ENCODE assay signal across 23 cellular contexts in the genomic region with DNA sequence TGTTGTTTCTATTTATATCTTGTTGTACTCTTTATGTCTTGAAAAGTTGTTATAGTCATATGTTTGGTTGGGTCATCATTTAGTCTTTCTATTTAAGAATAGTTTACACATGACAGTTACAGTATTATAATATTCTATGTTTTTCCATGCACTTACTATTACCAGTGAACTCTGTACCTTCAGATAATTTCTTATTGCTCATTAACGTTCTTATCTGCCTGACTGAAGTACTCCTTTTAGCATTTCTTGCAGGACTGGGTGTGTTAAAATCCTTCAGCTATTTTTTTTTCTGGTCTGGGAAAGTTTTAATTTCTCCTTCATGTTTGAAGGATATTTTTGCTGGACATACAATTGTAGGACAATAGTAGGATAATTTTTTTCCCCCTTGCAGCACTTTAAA.
"Had no signal": no experiment of that assay in that cellular context is flagged by ENCODE, and none has a peak within 500 bp of the region (broad histone marks: within the 10 kb centered on the region; RNA-seq: fewer than 3 reads in every experiment).

No MANE protein-coding gene starts in this region.

- FAIRE-seq: HepG2, RCC 7860 had no signal

- H3K27me3 ChIP-seq: SJSA1 had no signal

- H3K4me3 ChIP-seq: SJSA1, SK-N-MC had no signal

- H3K9me3 ChIP-seq: SJSA1 had no signal

- ATAC-seq: HepG2 had no signal

- H3K36me3 ChIP-seq: SJSA1 had no signal

- H3K4me1 ChIP-seq: SJSA1 had no signal

- DNase-seq: IMR-90, Karpas-422, KG1, MM.1S, MV-4-11, NCI-H1048, NCI-H1105, NCI-H1417, NCI-H1436 treated with DMSO at 0.1 percent for 48 hours, NCI-H1694, NCI-H187 treated with DMSO at 0.1 percent for 48 hours, NCI-H2029 treated with DMSO at 0.1 percent for 48 hours, NCI-H2227 treated with DMSO at 0.1 percent for 48 hours, NCI-H524 treated with DMSO at 0.1 percent for 48 hours, NCI-H69, NCI-H774, Right ventricle myocardium superior, RPMI8226, SIG-M5 had no signal

- H3K27ac ChIP-seq: SJSA1, SK-N-MC had no signal
